8 cellular contexts compared by ENCODE assay signal in genomic region chr12:82359115-82359478, GRCh38. TPM values are rescaled to one million over a fixed set of nuclear protein-coding genes. Genes with fewer than 3 reads are reported as not detected.
DNase-seq lines count a peak whose midpoint lies in the region; ATAC-seq, FAIRE-seq and TF ChIP-seq lines count a peak whose summit lies in the region.

No MANE protein-coding gene starts in this region.

- CTCF ChIA-PET in endothelial cell of umbilical vein (lab: Charles Lee) = interaction anchor here (1.2 kb wide), 5 partner anchors 9 to 716 kb away, joined by 3 to 10 read pairs (median 4); no protein-coding TSS in a partner anchor

- no peaks in the 10 kb centered on the region for H4K20me1 ChIP-seq in endothelial cell of umbilical vein (replicated peaks; ENCODE audit: control insufficient read depth, extremely low read depth, insufficient read depth, low read length)

- FAIRE-seq in endothelial cell of umbilical vein (lab: Jason Lieb, UNC) = no peak

- no TSS peak for BruUV-seq in endothelial cell of umbilical vein (replicated peaks; lab: Mats Ljungman, UMichigan)

- H3K27ac ChIP-seq in endothelial cell of umbilical vein (ENCODE audit: insufficient read depth, low read depth, low read length) = no peak overlapping the region

- peaks cover 29% of the 10 kb centered on the region for H3K79me2 ChIP-seq in endothelial cell of umbilical vein (ENCODE audit: control insufficient read depth, insufficient read depth, low read length)

- peak overlapping the region; percentile 51 to 82 (median 65) for H3K4me3 ChIP-seq in endothelial cell of umbilical vein (replicated peaks in 1 of 3; ENCODE audit: insufficient read depth in 1 of 3, low read depth in 1 of 3, low read length in 3 of 3)

- peaks cover 24 to 66% (median 63%) of the 10 kb centered on the region in 4 donors for H3K4me1 Mint-ChIP-seq in naive thymus-derived CD8-positive, alpha-beta T cell

- peak overlapping the region; percentile 92 for H3K4me2 ChIP-seq in endothelial cell of umbilical vein (ENCODE audit: insufficient read depth, low read length)

- no peak for TF ChIP-seq CTCF in endothelial cell of umbilical vein (IDR thresholded peaks at IDR 0.05; ENCODE audit: extremely low read depth in 1 of 2, insufficient read depth in 1 of 2, low read depth in 1 of 2, low read length in 2 of 2)

- H3K27ac Mint-ChIP-seq in naive thymus-derived CD8-positive, alpha-beta T cell = peak overlapping the region; percentile 98 to 100 (median 100)

- H3K27me3 ChIP-seq in endothelial cell of umbilical vein (ENCODE audit: control insufficient read depth in 2 of 2, insufficient read depth in 2 of 2, low read length in 2 of 2) = no peaks in the 10 kb centered on the region

- peak overlapping the region; percentile 98 for H2AFZ ChIP-seq in endothelial cell of umbilical vein (ENCODE audit: low read depth, low read length)

- no peaks in the 10 kb centered on the region for H3K9me3 Mint-ChIP-seq in naive thymus-derived CD8-positive, alpha-beta T cell

- H3K36me3 Mint-ChIP-seq in naive thymus-derived CD8-positive, alpha-beta T cell = peaks cover 11 to 52% (median 17%) of the 10 kb centered on the region in 3 donors

- POLR2A ChIA-PET in endothelial cell of umbilical vein (lab: Charles Lee) = interaction anchor here (1.2 to 1.6 kb wide), 2 partner anchors 26 to 327 kb away, joined by 4 to 6 read pairs; partner anchors contain the start of gene TMTC2
- POLR2A ChIA-PET in naive thymus-derived CD8-positive, alpha-beta T cell (lab: Charles Lee) = no interaction called here

- peak overlapping the region; percentile 60 for H3K9ac ChIP-seq in endothelial cell of umbilical vein (replicated peaks; ENCODE audit: extremely low read depth, insufficient read depth, low read length)

- no peaks in the 10 kb centered on the region for H3K9me1 ChIP-seq in endothelial cell of umbilical vein (replicated peaks; ENCODE audit: control insufficient read depth, extremely low read depth, insufficient read depth, low read length)

- no peak for TF ChIP-seq POLR2A in endothelial cell of umbilical vein (IDR thresholded peaks at IDR 0.05; ENCODE audit: low read depth, low read length)

- no peaks in the 10 kb centered on the region for H3K9me3 ChIP-seq in endothelial cell of umbilical vein (replicated peaks; ENCODE audit: control insufficient read depth, insufficient read depth, low read length)

- peak overlapping the region; percentile 95 to 100 (median 99) for H3K4me3 Mint-ChIP-seq in naive thymus-derived CD8-positive, alpha-beta T cell

- H3K27me3 Mint-ChIP-seq in naive thymus-derived CD8-positive, alpha-beta T cell = peaks cover 0 to 5% (median 0%) of the 10 kb centered on the region in 5 donors

- peaks cover 21% of the 10 kb centered on the region for H3K4me1 ChIP-seq in endothelial cell of umbilical vein (ENCODE audit: control insufficient read depth, extremely low read depth, insufficient read depth, low read length)

- dilution Hi-C loops in endothelial cell of umbilical vein (cut with MboI; ENCODE audit: extremely low pct_ligation_motif_present, low sequenced_read_pairs) = no loop called here

- H3K36me3 ChIP-seq in endothelial cell of umbilical vein (ENCODE audit: control insufficient read depth in 2 of 2, extremely low read depth in 1 of 2, insufficient read depth in 2 of 2, low read length in 2 of 2) = peaks cover 5 to 6% of the 10 kb centered on the region in 2 experiments

- intact Hi-C loops in endothelial cell of umbilical vein (cut with micrococcal nuclease) = no loop called here

- ATAC-seq in GM18519 (IDR thresholded peaks at IDR 0.05; ENCODE audit: low FRiP score, unreplicated experiment) (peak; percentile 7), HG03442 (IDR thresholded peaks at IDR 0.05; ENCODE audit: unreplicated experiment) (peak; percentile 1), GM18520 (IDR thresholded peaks at IDR 0.05; ENCODE audit: unreplicated experiment) (no peak)
- ATAC-seq in naive thymus-derived CD8-positive, alpha-beta T cell = no peak

- peak; percentile 21 for DNase-seq in AG20443 (ENCODE audit: low spot score)
- DNase-seq in SK-N-DZ (ENCODE audit: low spot score) = peak; percentile 28
- no peak for DNase-seq in endothelial cell of umbilical vein (ENCODE audit: low read depth, low spot score)
- DNase-seq in naive thymus-derived CD8-positive, alpha-beta T cell = peak in 1 of 10 donors; percentile 55
- DNase-seq in NCI-H1694 (lab: John Stamatoyannopoulos, UW) = no peak

TF ChIP-seq in endothelial cell of umbilical vein, 7 proteins besides CTCF, POLR2A, EP300 and RAD21:
- TF ChIP-seq FOS (IDR thresholded peaks at IDR 0.05; ENCODE audit: borderline replicate concordance, insufficient read depth, low read length) (no peak), JUN (IDR thresholded peaks at IDR 0.05; ENCODE audit: borderline replicate concordance, insufficient read depth, insufficient read length, low read depth) (no peak), POLR2AphosphoS5 (IDR thresholded peaks at IDR 0.05; ENCODE audit: insufficient read depth, low read depth, low read length) (no peak), GATA2 (IDR thresholded peaks at IDR 0.05; ENCODE audit: insufficient read depth, insufficient read length, low read depth, low read length) (no peak), EZH2 (IDR thresholded peaks at IDR 0.05; ENCODE audit: borderline replicate concordance, low read depth, low read length, severe bottlenecking) (no peak), MYC (IDR thresholded peaks at IDR 0.05; ENCODE audit: low read depth, low read length) (no peak), MAX (IDR thresholded peaks at IDR 0.05; ENCODE audit: insufficient read depth, insufficient read length) (no peak)

RNA-seq across cellular contexts. Expression of gene METTL25, which starts 0.8 kb away (rescaled TPM):
- polyA plus RNA-seq in SK-N-DZ (2014; cell fraction: cytosol; rRNA removed) = 3.0 and 3.3 TPM in 2 replicates
- 3.7 and 4.0 TPM in 2 replicates for polyA plus RNA-seq in SK-N-DZ (2014; cell fraction: nucleus; rRNA removed)
- total RNA-seq in endothelial cell of umbilical vein = 8.5 and 10.4 TPM in 2 replicates
- 3.2 and 6.5 TPM in 2 replicates for polyA plus RNA-seq in endothelial cell of umbilical vein
- 7.6 and 7.7 TPM in 2 replicates for polyA plus RNA-seq in endothelial cell of umbilical vein (2011; cell fraction: cytosol; rRNA removed)
- 8.2 and 9.7 TPM in 2 replicates for polyA plus RNA-seq in endothelial cell of umbilical vein (2011; cell fraction: nucleus; rRNA removed)
- 8.4 and 13.7 TPM in 2 replicates for polyA plus RNA-seq in endothelial cell of umbilical vein (2012)
- polyA minus RNA-seq in endothelial cell of umbilical vein = 10.7 and 11.0 TPM in 2 replicates
- polyA minus RNA-seq in endothelial cell of umbilical vein (2011; cell fraction: cytosol; rRNA and poly(A)+ RNA removed) = 2.6 TPM
- polyA minus RNA-seq in endothelial cell of umbilical vein (2011; cell fraction: nucleus; rRNA and poly(A)+ RNA removed) = 26.4 and 32.4 TPM in 2 replicates
- 10 to 100 TPM; 19.0 to 20.3 TPM for total RNA-seq in naive thymus-derived CD8-positive, alpha-beta T cell
- 10 to 100 TPM in 2 of 3 donors, 1 to 10 TPM in 1; 8.2 to 12.4 (median 12.3) TPM for polyA plus RNA-seq in naive thymus-derived CD8-positive, alpha-beta T cell

RNA-seq across cellular contexts. Expression of gene CCDC59, which starts 0.9 kb away (rescaled TPM):
- polyA plus RNA-seq in SK-N-DZ (2014; cell fraction: cytosol; rRNA removed) = 87.8 and 101 TPM in 2 replicates
- 77.0 and 80.1 TPM in 2 replicates for polyA plus RNA-seq in SK-N-DZ (2014; cell fraction: nucleus; rRNA removed)
- 45.4 and 50.7 TPM in 2 replicates for total RNA-seq in endothelial cell of umbilical vein
- 6.9 and 12.1 TPM in 2 replicates for polyA plus RNA-seq in endothelial cell of umbilical vein
- 23.5 and 24.1 TPM in 2 replicates for polyA plus RNA-seq in endothelial cell of umbilical vein (2011; cell fraction: cytosol; rRNA removed)
- 22.2 and 29.5 TPM in 2 replicates for polyA plus RNA-seq in endothelial cell of umbilical vein (2011; cell fraction: nucleus; rRNA removed)
- 53.1 and 58.4 TPM in 2 replicates for polyA plus RNA-seq in endothelial cell of umbilical vein (2012)
- polyA minus RNA-seq in endothelial cell of umbilical vein = 3.0 and 6.3 TPM in 2 replicates
- 15.4 TPM for polyA minus RNA-seq in endothelial cell of umbilical vein (2011; cell fraction: cytosol; rRNA and poly(A)+ RNA removed)
- 19.1 and 21.1 TPM in 2 replicates for polyA minus RNA-seq in endothelial cell of umbilical vein (2011; cell fraction: nucleus; rRNA and poly(A)+ RNA removed)
- total RNA-seq in naive thymus-derived CD8-positive, alpha-beta T cell = 10 to 100 TPM; 83.5 to 84.8 TPM
- 100 to 1,000 TPM in 1 of 3 donors, 10 to 100 TPM in 2; 71.6 to 101 (median 97.0) TPM for polyA plus RNA-seq in naive thymus-derived CD8-positive, alpha-beta T cell

Comparison
In these comparisons a context has a peak if more than half of its experiments do, and no peak if none do; other contexts are left out.
1. DNase-seq: peak in AG20443 (single experiment) and SK-N-DZ (single experiment); none in endothelial cell of umbilical vein (single experiment) and NCI-H1694 (single experiment).
2. ATAC-seq: peak in GM18519 (single experiment) and HG03442 (single experiment); none in naive thymus-derived CD8-positive, alpha-beta T cell (0 of 2) and GM18520 (single experiment).